Comparison of ENCODE assay signal across 14 cellular contexts in the genomic region with DNA sequence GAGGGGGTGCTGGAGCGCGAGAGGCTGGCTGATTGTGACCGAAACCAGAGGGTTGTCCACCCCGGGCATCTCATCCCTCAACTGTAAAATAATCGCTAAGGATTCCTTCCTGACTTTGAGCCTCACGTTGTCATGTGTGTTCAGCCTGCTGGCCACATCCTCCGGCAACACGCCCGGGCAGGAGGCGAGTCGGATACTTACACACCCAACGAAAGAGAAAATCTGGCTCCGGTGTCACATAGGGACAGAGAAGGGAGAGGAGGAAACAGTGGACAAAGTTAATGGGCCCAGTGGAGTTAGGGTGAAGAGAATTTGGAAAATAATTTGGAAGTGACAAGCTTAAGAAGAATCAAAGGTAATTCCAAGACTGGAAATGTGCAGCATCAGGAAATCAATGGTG. TPM values are rescaled to one million over a fixed set of nuclear protein-coding genes. Genes with fewer than 3 reads are reported as not detected.
DNase-seq lines count a peak whose midpoint lies in the region; ATAC-seq and TF ChIP-seq lines count a peak whose summit lies in the region.
"Had no signal": no experiment of that assay in that cellular context is flagged by ENCODE, and none has a peak within 500 bp of the region (broad histone marks: within the 10 kb centered on the region; RNA-seq: fewer than 3 reads in every experiment).

No MANE protein-coding gene starts in this region.

- H3K4me3 ChIP-seq in subcutaneous abdominal adipose tissue (ENCODE audit: low read depth in 1 of 5, low read length in 5 of 5) (peak overlapping the region in 4 of 5 donors; percentile 44 to 65 (median 48)), colonic mucosa (no peak overlapping the region)

- no peak for DNase-seq in activated naive CD4-positive, alpha-beta T cell treated with anti-CD3 and anti-CD28 coated beads, Interleukin-2, amount 10 ng/mL, durations not matched to agents 7 days and 5 days
- DNase-seq in activated naive CD4-positive, alpha-beta T cell (lab: John Stamatoyannopoulos, UW), result no peak
- no peak for DNase-seq in activated T-helper 2 cell treated with anti-CD3 and anti-CD28 coated beads, Interferon-gamma antibody, Interleukin-2, Interleukin-4, amounts not matched to agents 10 μg/mL and 5 μg/mL and 100 μg/mL, durations not matched to agents 14 hours and 24 hours and 36 hours (ENCODE audit: low spot score)
- no peak for DNase-seq in memory B cell (ENCODE audit: low spot score in 2 of 2)
- no peak for DNase-seq in central memory CD4-positive, alpha-beta T cell
- no peak for DNase-seq in colonic mucosa
- DNase-seq in DMS153 treated with DMSO at 0.1 percent for 48 hours (lab: John Stamatoyannopoulos, UW; ENCODE audit: unreplicated experiment), result no peak
- DNase-seq: DMS79, Kasumi-1, NCI-H187 treated with DMSO at 0.1 percent for 48 hours, NCI-H69 had no signal

- peaks cover 9% of the 10 kb centered on the region for H3K36me3 Mint-ChIP-seq in activated naive CD4-positive, alpha-beta T cell treated with anti-CD3 and anti-CD28 coated beads, Interleukin-2, amount 10 ng/mL, durations not matched to agents 7 days and 5 days
- H3K36me3 Mint-ChIP-seq in activated T-helper 2 cell treated with anti-CD3 and anti-CD28 coated beads, Interferon-gamma antibody, Interleukin-2, Interleukin-4, amounts not matched to agents 10 μg/mL and 5 μg/mL and 100 μg/mL, durations not matched to agents 14 hours and 24 hours and 36 hours (ENCODE audit: low read depth), result peaks cover 14% of the 10 kb centered on the region
- H3K36me3 Mint-ChIP-seq in memory B cell, result no peaks in the 10 kb centered on the region

- H3K27ac ChIP-seq in subcutaneous abdominal adipose tissue (ENCODE audit: low read depth, low read length), result no peak overlapping the region
- H3K27ac ChIP-seq in colonic mucosa, result no peak overlapping the region

- H3K9me3 ChIP-seq in subcutaneous abdominal adipose tissue (ENCODE audit: control insufficient read depth in 5 of 5, low read length in 5 of 5) (no peaks in the 10 kb centered on the region), colonic mucosa (no peaks in the 10 kb centered on the region)

- intact Hi-C loops in activated T-helper 2 cell treated with anti-CD3 and anti-CD28 coated beads, Interferon-gamma antibody, Interleukin-2, Interleukin-4, amounts not matched to agents 10 μg/mL and 5 μg/mL and 100 μg/mL, durations not matched to agents 14 hours and 24 hours and 36 hours (cut with micrococcal nuclease), result no loop called here
- intact Hi-C loops in colonic mucosa (cut with DNase I), result no loop called here

- H3K27ac Mint-ChIP-seq in activated naive CD4-positive, alpha-beta T cell treated with anti-CD3 and anti-CD28 coated beads, Interleukin-2, amount 10 ng/mL, durations not matched to agents 7 days and 5 days, result no peak overlapping the region
- no peak overlapping the region for H3K27ac Mint-ChIP-seq in activated T-helper 2 cell treated with anti-CD3 and anti-CD28 coated beads, Interferon-gamma antibody, Interleukin-2, Interleukin-4, amounts not matched to agents 10 μg/mL and 5 μg/mL and 100 μg/mL, durations not matched to agents 14 hours and 24 hours and 36 hours
- H3K27ac Mint-ChIP-seq in memory B cell, result peak overlapping the region; percentile 17

- CTCF ChIA-PET in activated naive CD4-positive, alpha-beta T cell treated with anti-CD3 and anti-CD28 coated beads, Interleukin-2, amount 10 ng/mL, durations not matched to agents 7 days and 5 days (lab: Charles Lee), result no interaction called here

- no peak overlapping the region for H3K9ac ChIP-seq in subcutaneous abdominal adipose tissue (ENCODE audit: low read length in 5 of 5)
- no peak overlapping the region for H3K9ac ChIP-seq in colonic mucosa (ENCODE audit: low read depth in 2 of 2, low read length in 2 of 2)

- H3K4me1 Mint-ChIP-seq in activated naive CD4-positive, alpha-beta T cell treated with anti-CD3 and anti-CD28 coated beads, Interleukin-2, amount 10 ng/mL, durations not matched to agents 7 days and 5 days, result peaks cover 33% of the 10 kb centered on the region
- H3K4me1 Mint-ChIP-seq in activated T-helper 2 cell treated with anti-CD3 and anti-CD28 coated beads, Interferon-gamma antibody, Interleukin-2, Interleukin-4, amounts not matched to agents 10 μg/mL and 5 μg/mL and 100 μg/mL, durations not matched to agents 14 hours and 24 hours and 36 hours (ENCODE audit: low read depth), result peaks cover 13% of the 10 kb centered on the region
- peaks cover 12% of the 10 kb centered on the region for H3K4me1 Mint-ChIP-seq in memory B cell

- H3K27me3 Mint-ChIP-seq in activated naive CD4-positive, alpha-beta T cell treated with anti-CD3 and anti-CD28 coated beads, Interleukin-2, amount 10 ng/mL, durations not matched to agents 7 days and 5 days, result peaks cover 99% of the 10 kb centered on the region
- H3K27me3 Mint-ChIP-seq in activated T-helper 2 cell treated with anti-CD3 and anti-CD28 coated beads, Interferon-gamma antibody, Interleukin-2, Interleukin-4, amounts not matched to agents 10 μg/mL and 5 μg/mL and 100 μg/mL, durations not matched to agents 14 hours and 24 hours and 36 hours (ENCODE audit: low read depth), result peaks cover 54% of the 10 kb centered on the region
- H3K27me3 Mint-ChIP-seq in memory B cell, result peaks cover 37% of the 10 kb centered on the region

- H3K4me3 Mint-ChIP-seq in activated naive CD4-positive, alpha-beta T cell treated with anti-CD3 and anti-CD28 coated beads, Interleukin-2, amount 10 ng/mL, durations not matched to agents 7 days and 5 days, result peak overlapping the region; percentile 71
- H3K4me3 Mint-ChIP-seq in activated T-helper 2 cell treated with anti-CD3 and anti-CD28 coated beads, Interferon-gamma antibody, Interleukin-2, Interleukin-4, amounts not matched to agents 10 μg/mL and 5 μg/mL and 100 μg/mL, durations not matched to agents 14 hours and 24 hours and 36 hours (ENCODE audit: low read depth), result peak overlapping the region; percentile 68
- H3K4me3 Mint-ChIP-seq in memory B cell, result peak overlapping the region; percentile 71

- H3K36me3 ChIP-seq in subcutaneous abdominal adipose tissue (ENCODE audit: control insufficient read depth in 5 of 5, insufficient read depth in 5 of 5, low read length in 5 of 5), result no peaks in the 10 kb centered on the region
- H3K36me3 ChIP-seq in colonic mucosa, result no peaks in the 10 kb centered on the region

- no peak for TF ChIP-seq CTCF in colonic mucosa (IDR thresholded peaks at IDR 0.05)

- ATAC-seq in memory B cell (ENCODE audit: low read depth), result no peak

- H3K4me1 ChIP-seq in subcutaneous abdominal adipose tissue (ENCODE audit: control insufficient read depth in 5 of 5, insufficient read depth in 5 of 5, low read length in 5 of 5) (peaks cover 0 to 29% (median 24%) of the 10 kb centered on the region in 5 donors), colonic mucosa (peaks cover 18% of the 10 kb centered on the region)

- H3K27me3 ChIP-seq in subcutaneous abdominal adipose tissue (ENCODE audit: control insufficient read depth in 5 of 5, insufficient read depth in 4 of 5, low read length in 5 of 5) (peaks cover 55 to 84% (median 69%) of the 10 kb centered on the region in 5 donors), colonic mucosa (peaks cover 50% of the 10 kb centered on the region)

- no peaks in the 10 kb centered on the region for H3K9me3 Mint-ChIP-seq in activated naive CD4-positive, alpha-beta T cell treated with anti-CD3 and anti-CD28 coated beads, Interleukin-2, amount 10 ng/mL, durations not matched to agents 7 days and 5 days
- H3K9me3 Mint-ChIP-seq in activated T-helper 2 cell treated with anti-CD3 and anti-CD28 coated beads, Interferon-gamma antibody, Interleukin-2, Interleukin-4, amounts not matched to agents 10 μg/mL and 5 μg/mL and 100 μg/mL, durations not matched to agents 14 hours and 24 hours and 36 hours, result no peaks in the 10 kb centered on the region
- H3K9me3 Mint-ChIP-seq in memory B cell, result no peaks in the 10 kb centered on the region

RNA-seq across cellular contexts. Expression of a gene that starts 2.4 kb away (rescaled TPM):
- total RNA-seq in activated T-helper 2 cell treated with anti-CD3 and anti-CD28 coated beads, Interferon-gamma antibody, Interleukin-2, Interleukin-4, amounts not matched to agents 10 μg/mL and 5 μg/mL and 100 μg/mL, durations not matched to agents 14 hours and 24 hours and 36 hours, result 0.82 and 0.92 TPM in 2 replicates
- total RNA-seq in colonic mucosa, result under 1 TPM; 0.12 to 0.40 TPM
- total RNA-seq: bronchial epithelial cell, lung microvascular endothelial cell had no signal

RNA-seq across cellular contexts. Expression of a gene that starts 9.2 kb away (rescaled TPM):
- total RNA-seq in activated T-helper 2 cell treated with anti-CD3 and anti-CD28 coated beads, Interferon-gamma antibody, Interleukin-2, Interleukin-4, amounts not matched to agents 10 μg/mL and 5 μg/mL and 100 μg/mL, durations not matched to agents 14 hours and 24 hours and 36 hours, result 36.5 and 39.7 TPM in 2 replicates
- total RNA-seq in colonic mucosa, result 10 to 100 TPM; 16.1 to 19.9 TPM

RNA-seq across cellular contexts. Expression of a gene that starts 9.4 kb away (rescaled TPM):
- total RNA-seq in activated T-helper 2 cell treated with anti-CD3 and anti-CD28 coated beads, Interferon-gamma antibody, Interleukin-2, Interleukin-4, amounts not matched to agents 10 μg/mL and 5 μg/mL and 100 μg/mL, durations not matched to agents 14 hours and 24 hours and 36 hours, result 0.39 and 0.94 TPM in 2 replicates
- total RNA-seq in colonic mucosa, result 10 to 100 TPM; 34.2 to 36.8 TPM
- total RNA-seq: lung microvascular endothelial cell had no signal

RNA-seq across cellular contexts. Expression of a gene that starts 12.9 kb away (rescaled TPM):
- 155 TPM in 2 replicates for total RNA-seq in activated T-helper 2 cell treated with anti-CD3 and anti-CD28 coated beads, Interferon-gamma antibody, Interleukin-2, Interleukin-4, amounts not matched to agents 10 μg/mL and 5 μg/mL and 100 μg/mL, durations not matched to agents 14 hours and 24 hours and 36 hours
- 100 to 1,000 TPM; 107 to 212 TPM for total RNA-seq in colonic mucosa

RNA-seq across cellular contexts. Expression of a gene that starts 13.1 kb away (rescaled TPM):
- total RNA-seq in activated T-helper 2 cell treated with anti-CD3 and anti-CD28 coated beads, Interferon-gamma antibody, Interleukin-2, Interleukin-4, amounts not matched to agents 10 μg/mL and 5 μg/mL and 100 μg/mL, durations not matched to agents 14 hours and 24 hours and 36 hours, result 61.5 and 64.1 TPM in 2 replicates
- total RNA-seq in colonic mucosa, result 10 to 100 TPM; 26.3 to 41.5 TPM

Comparison
In these comparisons a context has a peak if more than half of its experiments do, and no peak if none do; other contexts are left out.
1. RNA of a gene that starts 9.4 kb away (total RNA-seq): 34.2 to 36.8 TPM in colonic mucosa; 0.39 to 0.94 TPM in activated T-helper 2 cell treated with anti-CD3 and anti-CD28 coated beads, Interferon-gamma antibody, Interleukin-2, Interleukin-4, amounts not matched to agents 10 μg/mL and 5 μg/mL and 100 μg/mL, durations not matched to agents 14 hours and 24 hours and 36 hours; every median in the first group is over 10 times any median in the second.
2. Peak in every context shown above with its lines, with median percentiles within 50 percentile points of each other: H3K4me3 Mint-ChIP-seq.